Comparison of ENCODE assay signal across 21 cellular contexts in the genomic region with DNA sequence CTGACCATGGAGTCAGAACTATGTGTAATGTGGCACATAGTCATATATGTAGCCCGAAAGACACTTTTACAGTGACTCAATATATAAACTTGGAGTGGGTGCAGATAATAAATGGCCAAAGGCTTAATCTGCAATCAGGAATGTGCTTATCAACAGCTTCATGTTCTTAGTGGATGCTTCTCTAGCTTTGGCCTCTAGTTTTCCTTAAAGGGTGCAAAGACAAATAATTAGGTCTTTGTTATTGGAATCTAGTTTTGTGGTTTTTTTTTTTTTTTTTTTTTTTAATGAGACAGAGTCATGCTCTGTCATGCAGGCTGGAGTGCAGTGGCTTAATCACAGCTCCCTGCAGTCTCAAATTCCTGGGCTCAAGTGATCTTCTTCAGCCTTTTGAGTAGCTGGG.
"Had no signal": no experiment of that assay in that cellular context is flagged by ENCODE, and none has a peak within 500 bp of the region (broad histone marks: within the 10 kb centered on the region; RNA-seq: fewer than 3 reads in every experiment).

No MANE protein-coding gene starts in this region.

- H3K36me3 ChIP-seq: heart right ventricle, lower lobe of right lung, ovary, tibial nerve, uterus had no signal

- H3K27ac ChIP-seq: heart right ventricle, lower lobe of right lung, ovary, psoas muscle, skin epidermis, tibial nerve, uterus had no signal

- H3K4me3 ChIP-seq: heart right ventricle, lower lobe of right lung, ovary, psoas muscle, skin epidermis, tibial nerve, uterus had no signal

- H3K9me3 ChIP-seq: heart right ventricle, lower lobe of right lung, ovary, psoas muscle, tibial nerve, uterus had no signal

- DNase-seq: activated CD4-positive, alpha-beta T cell treated with anti-CD3 and anti-CD28 coated beads, Interleukin-2, amount 50 U/mL, for 4 hours; activated effector memory CD4-positive, alpha-beta T cell treated with anti-CD3 and anti-CD28 coated beads, Interleukin-2, amount 50 U/mL, for 16 hours; activated naive CD4-positive, alpha-beta T cell treated with anti-CD3 and anti-CD28 coated beads, Interleukin-2, amount 50 U/mL, for 16 hours; activated T-cell treated with anti-CD3 and anti-CD28 coated beads, Interleukin-2, amount 50 U/mL, for 72 hours; central memory CD4-positive, alpha-beta T cell; endodermal cell; heart right ventricle; immature natural killer cell; lower lobe of right lung; natural killer cell; ovary; psoas muscle; right cardiac atrium; stimulated activated naive CD8-positive, alpha-beta T cell treated with anti-CD3 and anti-CD28 coated beads, Interleukin-15, Interleukin-2, amounts not matched to agents 100 U/mL and 50 U/mL, for 24 hours; substantia nigra; T-helper 1 cell; T-helper 9 cell; uterus had no signal

- H3K4me1 ChIP-seq: lower lobe of right lung, psoas muscle, tibial nerve, uterus had no signal

- ATAC-seq: activated CD4-positive, CD25-positive, alpha-beta regulatory T cell treated with anti-CD3 and anti-CD28 coated beads, Interleukin-2, amount 50 U/mL, for 24 hours; activated T-cell treated with anti-CD3 and anti-CD28 coated beads, Interleukin-2, amount 50 U/mL, for 72 hours; heart right ventricle; lower lobe of right lung; natural killer cell; psoas muscle; right cardiac atrium; stimulated activated naive CD8-positive, alpha-beta T cell treated with anti-CD3 and anti-CD28 coated beads, Interleukin-15, Interleukin-2, amounts not matched to agents 100 U/mL and 50 U/mL, for 24 hours had no signal

- H3K27me3 ChIP-seq: heart right ventricle, ovary, uterus had no signal
